1 cellular context compared by ENCODE assay signal in genomic region chr14:73888971-73889370, GRCh38.
TF ChIP-seq lines count a peak whose summit lies in the region.

No MANE protein-coding gene starts in this region.

TF ChIP-seq in IMR-90, 13 proteins besides CTCF, POLR2A, EP300 and RAD21 (continued from another document):
- TF ChIP-seq MXI1 (IDR thresholded peaks at IDR 0.05; ENCODE audit: borderline replicate concordance, low read depth, low read length): no peak
- TF ChIP-seq CEBPB (IDR thresholded peaks at IDR 0.05; ENCODE audit: low read depth, low read length): no peak
- TF ChIP-seq SMC3 (IDR thresholded peaks at IDR 0.05; ENCODE audit: low read depth, low read length): no peak
- no peak for TF ChIP-seq RCOR1 (IDR thresholded peaks at IDR 0.05; ENCODE audit: insufficient replicate concordance, low read length)
- TF ChIP-seq NFE2L2 (IDR thresholded peaks at IDR 0.05; ENCODE audit: low read depth, low read length): no peak
- no peak for TF ChIP-seq FOS (IDR thresholded peaks at IDR 0.05; ENCODE audit: low read depth, low read length)
- TF ChIP-seq BHLHE40 (IDR thresholded peaks at IDR 0.05; ENCODE audit: low read depth, low read length): no peak
